ENCODE assay signal across 8 cellular contexts in the genomic region with DNA sequence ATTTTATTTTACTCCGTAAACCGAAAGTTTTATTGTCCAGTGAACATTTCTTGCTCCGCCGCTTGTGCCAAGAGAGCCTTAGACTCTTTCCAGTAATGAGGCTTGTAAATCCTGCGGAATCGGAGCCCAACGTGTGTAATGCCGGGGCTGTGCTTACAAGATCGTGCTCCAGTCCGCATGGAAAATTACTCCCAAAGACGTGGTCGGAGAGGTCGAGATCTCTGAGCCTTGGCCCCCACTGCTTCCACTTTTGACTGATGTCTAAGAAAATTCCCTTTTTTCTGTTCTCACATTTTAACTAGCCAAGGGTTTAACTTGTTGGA. TPM values are rescaled to one million over a fixed set of nuclear protein-coding genes. Genes with fewer than 3 reads are reported as not detected.
A peak's percentile ranks its signal among the peaks of the same experiment; 100 is the strongest.
DNase-seq lines count a peak whose midpoint lies in the region; ATAC-seq, FAIRE-seq and TF ChIP-seq lines count a peak whose summit lies in the region.

No MANE protein-coding gene starts in this region.

- H3K27ac ChIP-seq in HEK293 (ENCODE audit: extremely low read depth, low read depth, low read length) (peak overlapping the region; percentile 91), breast epithelium (peak overlapping the region; percentile 95 to 98), HepG2 (ENCODE audit: extremely low read length, insufficient read depth, low read length) (peak overlapping the region; percentile 97), thyroid gland (peak overlapping the region; percentile 95 to 97 (median 96))

- ATAC-seq in HepG2 (peak; percentile 19), HG03565 (IDR thresholded peaks at IDR 0.05; ENCODE audit: unreplicated experiment) (no peak), HG02642 (IDR thresholded peaks at IDR 0.05; ENCODE audit: poor library complexity, unreplicated experiment) (no peak), HG02870 (IDR thresholded peaks at IDR 0.05; ENCODE audit: unreplicated experiment) (no peak)

- in situ Hi-C loops in ACHN (cut with HindIII; ENCODE audit: low pct_ligation_motif_present, low pct_unique_long_range_greater_than_20kb, low sequenced_read_pairs): loop anchor here (25.0 kb wide), 1 partner anchor 99 kb away; no protein-coding TSS in a partner anchor
- in situ Hi-C loops in HepG2 (cut with HindIII; ENCODE audit: extremely low pct_ligation_motif_present, low pct_unique_long_range_greater_than_20kb): loop anchor here (10.0 kb wide), 1 partner anchor 97 kb away; no protein-coding TSS in a partner anchor

- peak in 1 of 2 experiments; percentile 18; a peak in 1 of 4 replicates for TF ChIP-seq EP300 in HepG2 (IDR thresholded peaks at IDR 0.05; ENCODE audit: low read depth in 2 of 2, low read length in 2 of 2)
- TF ChIP-seq EP300 in HepG2 (CRISPR knock-in tag; IDR thresholded peaks at IDR 0.05; ENCODE audit: borderline replicate concordance): no peak

- POLR2A ChIA-PET in HEK293 (lab: Yijun Ruan, JAX): interaction anchor here (1.1 to 1.4 kb wide), 2 partner anchors 9 to 96 kb away, joined by 3 to 4 read pairs; no protein-coding TSS in a partner anchor
- POLR2A ChIA-PET in HepG2 (lab: Yijun Ruan, JAX): interaction anchor here (0.6 to 2.5 kb wide), 18 partner anchors 8 to 419 kb away, joined by 3 to 17 read pairs (median 4); no protein-coding TSS in a partner anchor

- H3K4me3 ChIP-seq in HEK293 (ENCODE audit: low read depth, low read length) (peak overlapping the region; percentile 81), breast epithelium (peak overlapping the region; percentile 71 to 93 (median 82)), HepG2 (replicated peaks in 1 of 3; ENCODE audit: insufficient read depth in 1 of 3, low read depth in 2 of 3, low read length in 3 of 3) (peak overlapping the region; percentile 94 to 96 (median 94)), thyroid gland (replicated peaks in 1 of 3) (peak overlapping the region; percentile 69 to 86 (median 70))

- CTCF ChIA-PET in HEK293 (lab: Yijun Ruan, JAX) (interaction anchor here (1.8 to 2.8 kb wide), 2 partner anchors 28 to 96 kb away, joined by 7 to 9 read pairs; no protein-coding TSS in a partner anchor), HepG2 (lab: Yijun Ruan, JAX; ENCODE audit: low intra/inter-chr PET ratio, low total read pairs) (no interaction called here)

- no peaks in the 10 kb centered on the region for H3K9me3 ChIP-seq in HEK293 (ENCODE audit: control insufficient read depth, insufficient read depth, low read depth, low read length)
- no peaks in the 10 kb centered on the region for H3K9me3 ChIP-seq in breast epithelium
- no peaks in the 10 kb centered on the region for H3K9me3 ChIP-seq in HepG2 (ENCODE audit: low read length)
- H3K9me3 ChIP-seq in thyroid gland: no peaks in the 10 kb centered on the region

- 1% methylated on average over 13 of the region's 13 CpGs for WGBS in HepG2 (ENCODE audit: low lambda C conversion rate)
- WGBS in thyroid gland, 2 donors: 0 to 10% methylated on average over 13 of the region's 13 CpGs

- peak; percentile 53 for DNase-seq in ACHN
- peak in 1 of 2 donors; percentile 23 for DNase-seq in breast epithelium (ENCODE audit: low spot score in 2 of 2)
- DNase-seq in HepG2 (ENCODE audit: low spot score): peak; percentile 50
- DNase-seq in thyroid gland: peak; percentile 50 to 55

- H3K36me3 ChIP-seq in HEK293 (ENCODE audit: control insufficient read depth in 2 of 2, insufficient read depth in 1 of 2, low read length in 2 of 2) (no peaks in the 10 kb centered on the region), breast epithelium (no peaks in the 10 kb centered on the region), HepG2 (replicated peaks in 1 of 2; ENCODE audit: control insufficient read depth in 1 of 2, insufficient read depth in 2 of 2, low read length in 2 of 2) (no peaks in the 10 kb centered on the region; a peak in 2 of 5 replicates), thyroid gland (no peaks in the 10 kb centered on the region)

- TSS peak; percentile 95 for BruUV-seq in HepG2 (replicated peaks; lab: Mats Ljungman, UMichigan)

- TF ChIP-seq RAD21 in HepG2 (CRISPR knock-in tag; IDR thresholded peaks at IDR 0.05): no peak

- peaks cover 40% of the 10 kb centered on the region for H4K20me1 ChIP-seq in HepG2 (ENCODE audit: insufficient read depth, low read length)

- peaks cover 48% of the 10 kb centered on the region for H3K79me2 ChIP-seq in HepG2 (ENCODE audit: insufficient read depth, low read length)

- TF ChIP-seq CTCF in HEK293 (tag by site-specific recombination; IDR thresholded peaks at IDR 0.05) (no peak), breast epithelium (IDR thresholded peaks at IDR 0.05) (no peak), HepG2 (CRISPR knock-in tag; IDR thresholded peaks at IDR 0.05) (no peak), thyroid gland (IDR thresholded peaks at IDR 0.05) (no peak)

- peak overlapping the region; percentile 98 for H3K4me2 ChIP-seq in HepG2 (ENCODE audit: low read depth, low read length)

- peak overlapping the region; percentile 92 for H3K9ac ChIP-seq in HepG2 (ENCODE audit: insufficient read depth, low read depth, low read length)

- intact Hi-C loops in breast epithelium (cut with DNase I; ENCODE audit: low total_unique reads): no loop called here
- intact Hi-C loops in HepG2 (cut with micrococcal nuclease; ENCODE audit: unreplicated experiment): loop anchor here (1.0 to 5.0 kb wide), 3 partner anchors 9 to 47 kb away; no protein-coding TSS in a partner anchor
- intact Hi-C loops in thyroid gland (cut with DNase I): no loop called here

- H2AFZ ChIP-seq in HepG2 (ENCODE audit: low read length): no peak overlapping the region

- H3K27me3 ChIP-seq in breast epithelium (no peaks in the 10 kb centered on the region), HepG2 (ENCODE audit: control insufficient read depth in 1 of 2, insufficient read depth in 2 of 2, low read length in 2 of 2) (no peaks in the 10 kb centered on the region; a peak in 1 of 5 replicates), thyroid gland (no peaks in the 10 kb centered on the region)

- H3K4me1 ChIP-seq in HEK293 (ENCODE audit: control insufficient read depth, insufficient read depth, low read length) (peaks cover 6% of the 10 kb centered on the region; the same call in 1 of the 2 replicates), breast epithelium (peaks cover 0 to 9% of the 10 kb centered on the region in 2 donors), HepG2 (ENCODE audit: insufficient read depth, low read length) (peaks cover 66% of the 10 kb centered on the region), thyroid gland (peaks cover 52 to 63% of the 10 kb centered on the region in 2 donors)

- TF ChIP-seq POLR2A in breast epithelium (IDR thresholded peaks at IDR 0.05) (no peak), HepG2 (IDR thresholded peaks at IDR 0.05; ENCODE audit: insufficient read depth in 1 of 2, low read depth in 2 of 2, low read length in 2 of 2) (no peak), thyroid gland (IDR thresholded peaks at IDR 0.05) (no peak)

- no peak for FAIRE-seq in HepG2 (lab: Jason Lieb, UNC)

TF ChIP-seq in HEK293, 187 proteins besides CTCF, POLR2A, EP300 and RAD21 (continues in another document):
- TF ChIP-seq ZNF610 (tag by site-specific recombination; IDR thresholded peaks at IDR 0.05; ENCODE audit: borderline replicate concordance) (no peak), TCF7L2 (IDR thresholded peaks at IDR 0.05; ENCODE audit: borderline replicate concordance, low read depth, low read length) (no peak), YY1 (tag by site-specific recombination; IDR thresholded peaks at IDR 0.05) (no peak)

TF ChIP-seq in HepG2, 621 proteins besides CTCF, POLR2A, EP300 and RAD21 (continues in another document):
- no peak for TF ChIP-seq MIXL1 (CRISPR knock-in tag; IDR thresholded peaks at IDR 0.05)
- no peak for TF ChIP-seq ZNF616 (CRISPR knock-in tag; IDR thresholded peaks at IDR 0.05; ENCODE audit: low read depth)
- TF ChIP-seq, protein P1, sequence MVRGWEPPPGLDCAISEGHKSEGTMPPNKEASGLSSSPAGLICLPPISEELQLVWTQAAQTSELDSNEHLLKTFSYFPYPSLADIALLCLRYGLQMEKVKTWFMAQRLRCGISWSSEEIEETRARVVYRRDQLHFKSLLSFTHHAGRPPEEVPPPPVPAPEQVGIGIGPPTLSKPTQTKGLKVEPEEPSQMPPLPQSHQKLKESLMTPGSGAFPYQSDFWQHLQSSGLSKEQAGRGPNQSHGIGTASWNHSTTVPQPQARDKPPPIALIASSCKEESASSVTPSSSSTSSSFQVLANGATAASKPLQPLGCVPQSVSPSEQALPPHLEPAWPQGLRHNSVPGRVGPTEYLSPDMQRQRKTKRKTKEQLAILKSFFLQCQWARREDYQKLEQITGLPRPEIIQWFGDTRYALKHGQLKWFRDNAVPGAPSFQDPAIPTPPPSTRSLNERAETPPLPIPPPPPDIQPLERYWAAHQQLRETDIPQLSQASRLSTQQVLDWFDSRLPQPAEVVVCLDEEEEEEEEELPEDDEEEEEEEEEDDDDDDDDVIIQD (CRISPR knock-in tag; IDR thresholded peaks at IDR 0.05; ENCODE audit: low read depth): no peak
- TF ChIP-seq ZNF17 (CRISPR knock-in tag; IDR thresholded peaks at IDR 0.05): 0 out of 2 replicates have a peak, but pooled peaks have one; percentile 37
- TF ChIP-seq SP4 (CRISPR knock-in tag; IDR thresholded peaks at IDR 0.05): no peak

RNA-seq across cellular contexts. Expression of gene PLOD2, which starts 0.7 kb away (rescaled TPM):
- total RNA-seq in breast epithelium: 10 to 100 TPM; 33.2 to 71.5 (median 35.7) TPM
- total RNA-seq in HepG2 (2016; rRNA removed; fragmentation: Illumina TruSeq; extraction: Trizol): 65.4 and 107 TPM in 2 replicates
- total RNA-seq in HepG2 (2016; cell fraction: cytosol; rRNA removed; fragmentation: Illumina TruSeq; extraction: Trizol; ENCODE audit: low read depth): 55.1 and 56.4 TPM in 2 replicates
- 58.2 and 109 TPM in 2 replicates for total RNA-seq in HepG2 (2016; cell fraction: insoluble cytoplasmic fraction; rRNA removed; fragmentation: Illumina TruSeq; extraction: Trizol)
- 31.2 and 40.2 TPM in 2 replicates for total RNA-seq in HepG2 (2016; cell fraction: membrane; rRNA removed; fragmentation: Illumina TruSeq; extraction: Trizol)
- 140 and 154 TPM in 2 replicates for total RNA-seq in HepG2 (2016; cell fraction: nucleus; rRNA removed; fragmentation: Illumina TruSeq; extraction: Trizol)
- polyA plus RNA-seq in HepG2 (2011; rRNA removed): 117 and 161 TPM in 2 replicates
- polyA plus RNA-seq in HepG2 (2011; cell fraction: cytosol; rRNA removed): 48.7 and 83.1 TPM in 2 replicates
- polyA plus RNA-seq in HepG2 (2011; cell fraction: nucleus; rRNA removed): 63.2 and 66.3 TPM in 2 replicates
- polyA plus RNA-seq in HepG2 (2012): 380 and 471 TPM in 2 replicates
- 4.4 and 5.3 TPM in 2 replicates for polyA plus RNA-seq in HepG2 (2016; cell fraction: cytosol; fragmentation: Illumina TruSeq; extraction: Trizol; ENCODE audit: low read depth)
- 50.2 and 53.0 TPM in 2 replicates for polyA plus RNA-seq in HepG2 (2016; cell fraction: insoluble cytoplasmic fraction; fragmentation: Illumina TruSeq; extraction: Trizol; ENCODE audit: low read depth)
- 12.8 and 17.0 TPM in 2 replicates for polyA plus RNA-seq in HepG2 (2016; cell fraction: membrane; fragmentation: Illumina TruSeq; extraction: Trizol; ENCODE audit: low read depth)
- polyA plus RNA-seq in HepG2 (2016; cell fraction: nucleus; fragmentation: Illumina TruSeq; extraction: Trizol; ENCODE audit: insufficient read depth, low read depth): 140 and 144 TPM in 2 replicates
- polyA minus RNA-seq in HepG2 (2011; rRNA and poly(A)+ RNA removed; ENCODE audit: low replicate concordance): 4.7 and 59.2 TPM in 2 replicates
- 147 and 173 TPM in 2 replicates for polyA minus RNA-seq in HepG2 (2011; cell fraction: cytosol; rRNA and poly(A)+ RNA removed)
- 370 and 469 TPM in 2 replicates for polyA minus RNA-seq in HepG2 (2011; cell fraction: nucleus; rRNA and poly(A)+ RNA removed)
- total RNA-seq in thyroid gland: 100 to 1,000 TPM; 110 to 171 (median 156) TPM
